In genomic region chr9:137244486-137245449, GRCh38 we compare ENCODE assay signal across 11 cellular contexts. TPM values are rescaled to one million over a fixed set of nuclear protein-coding genes. Genes with fewer than 3 reads are reported as not detected.
DNase-seq lines count a peak whose midpoint lies in the region; ATAC-seq and TF ChIP-seq lines count a peak whose summit lies in the region.
"Had no signal": no experiment of that assay in that cellular context is flagged by ENCODE, and none has a peak within 500 bp of the region (broad histone marks: within the 10 kb centered on the region; RNA-seq: fewer than 3 reads in every experiment).

No MANE protein-coding gene starts in this region.

- H3K27me3 ChIP-seq in A673 (replicated peaks; ENCODE audit: insufficient read depth, low read depth, low read length, poor library complexity) (no peaks in the 10 kb centered on the region), GM23338 (ENCODE audit: insufficient read depth) (no peaks in the 10 kb centered on the region), RWPE2 (ENCODE audit: insufficient read depth, poor library complexity, severe bottlenecking) (no peaks in the 10 kb centered on the region), gastrocnemius medialis (no peaks in the 10 kb centered on the region)

- ATAC-seq in GM23338, result peak; percentile 6
- peak; percentile 0; the same call in 1 of the 3 replicates for ATAC-seq in RWPE2 (ENCODE audit: low read depth)
- ATAC-seq in gastrocnemius medialis, result no peak
- ATAC-seq: stimulated activated memory B cell treated with anti-CD40 and anti-IgM and Interleukin-4, amounts not matched to agents 10 μg/mL and 1 μg/mL and 100 μg/mL, for 72 hours had no signal

- peak overlapping the region; percentile 59 for H3K27ac Mint-ChIP-seq in GM23338
- H3K27ac Mint-ChIP-seq: stimulated activated memory B cell treated with anti-CD40 and anti-IgM and Interleukin-4, amounts not matched to agents 10 μg/mL and 1 μg/mL and 100 μg/mL, for 72 hours had no signal

- H3K4me1 ChIP-seq in A673 (ENCODE audit: insufficient read depth, low read length, poor library complexity, severe bottlenecking) (peaks cover 26% of the 10 kb centered on the region), GM23338 (ENCODE audit: insufficient read depth) (peaks cover 16% of the 10 kb centered on the region; the same call in 1 of the 2 replicates), RWPE2 (ENCODE audit: insufficient read depth, poor library complexity, severe bottlenecking) (peaks cover 6% of the 10 kb centered on the region), gastrocnemius medialis (peaks cover 38 to 53% of the 10 kb centered on the region in 2 donors)

- in situ Hi-C loops in gastrocnemius medialis (cut with MboI; ENCODE audit: low sequenced_read_pairs in 4 of 4), result no loop called here

- POLR2A ChIA-PET in A673 (lab: Charles Lee; ENCODE audit: low non-redundant PET), result interaction anchor here (0.7 kb wide), 1 partner anchor 8 kb away, joined by 7 read pairs; no protein-coding TSS in a partner anchor

- CTCF ChIA-PET in A673 (lab: Charles Lee), result no interaction called here

- DNase-seq in A673 (ENCODE audit: low spot score) (no peak), GM23338 (ENCODE audit: low spot score) (no peak), RWPE2 (ENCODE audit: low spot score) (no peak), iPS-NIHi11 (ENCODE audit: low spot score) (peak; percentile 60), gastrocnemius medialis (no peak), midbrain (lab: John Stamatoyannopoulos, UW) (no peak), AML-193 (lab: John Stamatoyannopoulos, UW) (no peak)
- no peak for DNase-seq in stimulated activated CD4-positive, alpha-beta T cell treated with anti-CD3 and anti-CD28 coated beads, Interleukin-2, amount 100 ng/mL, for 48 hours
- DNase-seq: CD8-positive, alpha-beta memory T cell; NCI-H446 had no signal

- peak overlapping the region; percentile 86; the same call in 1 of the 3 replicates for H3K4me3 Mint-ChIP-seq in GM23338
- H3K4me3 Mint-ChIP-seq: stimulated activated memory B cell treated with anti-CD40 and anti-IgM and Interleukin-4, amounts not matched to agents 10 μg/mL and 1 μg/mL and 100 μg/mL, for 72 hours had no signal

- H3F3A ChIP-seq in GM23338 (replicated peaks; ENCODE audit: low read depth), result 0 out of 2 replicates have a peak, but pooled peaks cover 29% of the 10 kb centered on the region

- BruUV-seq in A673 (replicated peaks; lab: Mats Ljungman, UMichigan), result no TSS peak

- H3K4me3 ChIP-seq in A673 (ENCODE audit: low read depth, low read length, poor library complexity, severe bottlenecking), result no peak overlapping the region
- H3K4me3 ChIP-seq in GM23338, result no peak overlapping the region; the same call in 1 of the 2 replicates
- no peak overlapping the region for H3K4me3 ChIP-seq in RWPE2 (ENCODE audit: severe bottlenecking)
- no peak overlapping the region for H3K4me3 ChIP-seq in gastrocnemius medialis

- peaks cover 26% of the 10 kb centered on the region for H3K4me1 Mint-ChIP-seq in GM23338

- H3K79me2 ChIP-seq in GM23338 (replicated peaks; ENCODE audit: insufficient read depth), result peaks cover 18% of the 10 kb centered on the region

- intact Hi-C loops in A673 (cut with micrococcal nuclease; ENCODE audit: unreplicated experiment), result no loop called here
- intact Hi-C loops in gastrocnemius medialis (cut with DNase I; ENCODE audit: low total_unique reads), result loop anchor here (5.0 kb wide), 1 partner anchor 42 kb away; the partner anchor contains the start of gene TPRN

- H3K9me3 Mint-ChIP-seq in GM23338, result no peaks in the 10 kb centered on the region
- H3K9me3 Mint-ChIP-seq: CD8-positive, alpha-beta memory T cell; stimulated activated memory B cell treated with anti-CD40 and anti-IgM and Interleukin-4, amounts not matched to agents 10 μg/mL and 1 μg/mL and 100 μg/mL, for 72 hours had no signal

- H3K27me3 Mint-ChIP-seq in GM23338 (ENCODE audit: insufficient read depth, low read depth, poor library complexity), result peaks cover 24% of the 10 kb centered on the region
- H3K27me3 Mint-ChIP-seq: stimulated activated memory B cell treated with anti-CD40 and anti-IgM and Interleukin-4, amounts not matched to agents 10 μg/mL and 1 μg/mL and 100 μg/mL, for 72 hours had no signal

- peak overlapping the region; percentile 32; the same call in 1 of the 2 replicates for H3K4me2 ChIP-seq in GM23338

- H4K20me1 ChIP-seq in GM23338 (replicated peaks; ENCODE audit: insufficient read depth), result peaks cover 16% of the 10 kb centered on the region

- H3K36me3 Mint-ChIP-seq in GM23338 (ENCODE audit: low read depth), result peaks cover 28% of the 10 kb centered on the region

- peaks cover 24% of the 10 kb centered on the region for H3K36me3 ChIP-seq in A673 (ENCODE audit: insufficient read depth, low read length, poor library complexity, severe bottlenecking)
- H3K36me3 ChIP-seq in GM23338 (ENCODE audit: insufficient read depth), result no peaks in the 10 kb centered on the region
- H3K36me3 ChIP-seq in RWPE2 (ENCODE audit: low read depth), result peaks cover 25% of the 10 kb centered on the region
- H3K36me3 ChIP-seq in gastrocnemius medialis, result peaks cover 0 to 23% of the 10 kb centered on the region in 2 donors

- H2AFZ ChIP-seq in GM23338, result no peak overlapping the region

- no peaks in the 10 kb centered on the region for H3K9me2 ChIP-seq in GM23338 (ENCODE audit: insufficient read depth)

- no peak for TF ChIP-seq POLR2A in gastrocnemius medialis (IDR thresholded peaks at IDR 0.05)

- TF ChIP-seq CTCF in A673 (conservative IDR thresholded peaks at IDR 0.05; ENCODE audit: low read depth, low read length) (no peak; the same call in 1 of the 2 replicates), GM23338 (conservative IDR thresholded peaks at IDR 0.05; ENCODE audit: low read depth in 2 of 2) (peak in 1 of 2 experiments; percentile 18; a peak in 2 of 4 replicates), RWPE2 (IDR thresholded peaks at IDR 0.05; ENCODE audit: poor library complexity, severe bottlenecking) (no peak), gastrocnemius medialis (IDR thresholded peaks at IDR 0.05 in 4 of 5, conservative IDR thresholded peaks at IDR 0.05 in 1 of 5) (no peak)

- H3K9me3 ChIP-seq in A673 (ENCODE audit: low read depth, low read length, poor library complexity, severe bottlenecking), result no peaks in the 10 kb centered on the region
- H3K9me3 ChIP-seq in RWPE2 (ENCODE audit: severe bottlenecking), result no peaks in the 10 kb centered on the region
- no peaks in the 10 kb centered on the region for H3K9me3 ChIP-seq in gastrocnemius medialis

- H3K27ac ChIP-seq in A673 (ENCODE audit: low read depth, low read length, poor library complexity, severe bottlenecking), result peak overlapping the region; percentile 35
- H3K27ac ChIP-seq in GM23338 (ENCODE audit: low read depth), result 0 out of 2 replicates have a peak overlapping the region, but pooled peaks have one; percentile 26
- peak overlapping the region; percentile 91 for H3K27ac ChIP-seq in RWPE2 (ENCODE audit: poor library complexity, severe bottlenecking)
- H3K27ac ChIP-seq in gastrocnemius medialis, result peak overlapping the region in 2 of 4 donors; percentile 46 to 98

TF ChIP-seq in GM23338, 12 proteins besides CTCF, POLR2A, EP300 and RAD21 (continues in another document):
- TF ChIP-seq EZH2 (IDR thresholded peaks at IDR 0.05; ENCODE audit: low read depth, unreplicated experiment) (no peak), EZH2phosphoT487 (IDR thresholded peaks at IDR 0.05; ENCODE audit: unreplicated experiment) (no peak), CREB1 (CRISPR knock-in tag; IDR thresholded peaks at IDR 0.05; ENCODE audit: low read depth) (no peak), REST (IDR thresholded peaks at IDR 0.05; ENCODE audit: unreplicated experiment) (no peak), ZNF114 (CRISPR knock-in tag; IDR thresholded peaks at IDR 0.05) (no peak)

RNA-seq across cellular contexts. Expression of gene TUBB4B, which starts 3.7 kb away (rescaled TPM):
- 645 and 714 TPM in 2 replicates for total RNA-seq in A673 (2021)
- 334 and 374 TPM in 2 replicates for total RNA-seq in GM23338 (2014; rRNA removed; shearing (Covaris generic))
- polyA plus RNA-seq in GM23338 (2016; fragmentation: Nextera tagmentation; extraction: Ambion mirVana), result 389 and 408 TPM in 2 replicates
- total RNA-seq in gastrocnemius medialis, result 100 to 1,000 TPM; 222 to 495 (median 363) TPM

RNA-seq across cellular contexts. Expression of gene STPG3, which starts 6.3 kb away (rescaled TPM):
- total RNA-seq in A673 (2021) (0.35 TPM in 1 of 2 replicates, not detected in the other), gastrocnemius medialis (not detected)
- total RNA-seq in GM23338 (2014; rRNA removed; shearing (Covaris generic)), result not detected in 2 replicates
- polyA plus RNA-seq in GM23338 (2016; fragmentation: Nextera tagmentation; extraction: Ambion mirVana), result not detected in 2 replicates
- polyA plus RNA-seq: CD8-positive, alpha-beta memory T cell had no signal

RNA-seq across cellular contexts. Expression of gene NELFB, which starts 10.4 kb away (rescaled TPM):
- total RNA-seq in A673 (2021) (72.6 and 78.1 TPM in 2 replicates), gastrocnemius medialis (10 to 100 TPM; 21.6 to 61.5 (median 39.4) TPM)
- 79.5 and 97.3 TPM in 2 replicates for total RNA-seq in GM23338 (2014; rRNA removed; shearing (Covaris generic))
- polyA plus RNA-seq in GM23338 (2016; fragmentation: Nextera tagmentation; extraction: Ambion mirVana), result 30.0 and 31.2 TPM in 2 replicates

RNA-seq across cellular contexts. Expression of gene SLC34A3, which starts 14.1 kb away (rescaled TPM):
- total RNA-seq in A673 (2021) (not detected in 2 replicates), gastrocnemius medialis (not detected)
- not detected in 2 replicates for total RNA-seq in GM23338 (2014; rRNA removed; shearing (Covaris generic))
- not detected in 2 replicates for polyA plus RNA-seq in GM23338 (2016; fragmentation: Nextera tagmentation; extraction: Ambion mirVana)
- total RNA-seq: CD8-positive, alpha-beta memory T cell had no signal
- polyA plus RNA-seq: CD8-positive, alpha-beta memory T cell had no signal

RNA-seq across cellular contexts. Expression of gene RNF224, which starts 17.5 kb away (rescaled TPM):
- 0.17 TPM in 1 of 2 replicates, not detected in the other for total RNA-seq in A673 (2021)
- 0.63 TPM in 1 of 2 replicates, not detected in the other for total RNA-seq in GM23338 (2014; rRNA removed; shearing (Covaris generic))
- not detected in 2 replicates for polyA plus RNA-seq in GM23338 (2016; fragmentation: Nextera tagmentation; extraction: Ambion mirVana)
- not detected for total RNA-seq in gastrocnemius medialis
- total RNA-seq: CD8-positive, alpha-beta memory T cell had no signal
- polyA plus RNA-seq: CD8-positive, alpha-beta memory T cell had no signal

Comparison
In these comparisons a context has a peak if more than half of its experiments do, and no peak if none do; other contexts are left out.
1. ATAC-seq: peak in GM23338 (single experiment) and RWPE2 (single experiment); none in gastrocnemius medialis (0 of 2).